ENCODE assay signal across 28 cellular contexts in the genomic region with DNA sequence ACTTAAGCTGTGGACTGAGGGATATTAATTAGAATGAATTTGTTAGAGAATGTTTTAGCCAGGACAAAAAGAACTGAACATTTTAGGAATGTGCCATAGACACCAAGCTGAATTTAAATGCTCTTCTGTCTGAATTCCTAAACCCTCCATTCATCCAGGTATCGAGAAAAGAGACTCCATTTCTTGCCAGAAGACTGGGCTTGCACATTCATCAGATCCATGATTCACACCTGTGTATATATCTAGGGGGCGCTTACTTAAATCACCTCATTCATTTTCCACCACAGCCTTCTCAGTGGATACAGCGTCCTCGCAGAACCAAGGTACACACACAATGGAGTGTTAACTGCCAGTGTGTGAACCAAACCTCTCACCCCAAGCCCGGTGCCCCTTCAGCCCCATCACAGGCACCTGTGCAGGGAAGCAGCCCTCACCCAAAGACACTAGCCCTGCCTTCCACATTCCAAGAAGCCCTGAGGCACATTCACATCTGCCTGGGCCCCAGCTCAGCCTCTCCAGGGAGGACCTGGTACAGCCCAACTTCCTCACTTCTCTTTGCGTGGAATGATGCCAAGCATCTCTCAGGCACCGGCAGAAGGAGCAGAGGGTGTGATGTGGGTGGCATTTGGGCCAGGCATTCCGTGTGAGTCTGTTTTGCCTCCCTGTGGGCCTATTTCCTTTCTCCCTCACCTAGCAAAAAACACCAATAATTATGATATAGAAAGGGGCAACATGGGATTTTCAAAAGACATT. TPM values are rescaled to one million over a fixed set of nuclear protein-coding genes. Genes with fewer than 3 reads are reported as not detected.
"Had no signal": no experiment of that assay in that cellular context is flagged by ENCODE, and none has a peak within 500 bp of the region (broad histone marks: within the 10 kb centered on the region; RNA-seq: fewer than 3 reads in every experiment).

No MANE protein-coding gene starts in this region.

- H3K36me3 ChIP-seq: heart right ventricle, lower lobe of right lung, neutrophil, right lobe of liver, suprapubic skin, thyroid gland, upper lobe of left lung had no signal

- H3K27me3 ChIP-seq: heart right ventricle, neutrophil, right lobe of liver, suprapubic skin, thyroid gland, upper lobe of left lung had no signal

- H3K4me1 ChIP-seq: lower lobe of right lung, parathyroid adenoma, right lobe of liver, suprapubic skin had no signal

- DNase-seq: dermis blood vessel endothelial cell; effector memory CD8-positive, alpha-beta T cell; foreskin fibroblast; glutamatergic neuron; heart right ventricle; hippocampal formation; immature natural killer cell; islet precursor cell; left ventricle myocardium superior; lower lobe of right lung; mucosa of descending colon; naive B cell; right lobe of liver; small intestine; stimulated activated CD4-positive, alpha-beta T cell treated with anti-CD3 and anti-CD28 coated beads, Interleukin-1b, Interleukin-23, amount 100 ng/mL, for 48 hours; stimulated activated CD4-positive, alpha-beta T cell treated with anti-CD3 and anti-CD28 coated beads, Interleukin-4, amount 100 ng/mL, for 1 hour; stimulated activated CD8-positive, alpha-beta memory T cell treated with anti-CD3 and anti-CD28 coated beads, Interleukin-4, amount 100 ng/mL, for 48 hours; stimulated activated naive CD4-positive, alpha-beta T cell; stimulated activated naive CD8-positive, alpha-beta T cell treated with anti-CD3 and anti-CD28 coated beads, Interleukin-15, amount 100 ng/mL, for 72 hours; thyroid gland; upper lobe of left lung had no signal

- H3K4me3 ChIP-seq: coronary artery, heart right ventricle, lower lobe of right lung, mucosa of descending colon, right lobe of liver, suprapubic skin, thyroid gland, upper lobe of left lung had no signal

- H3K9me3 ChIP-seq: heart right ventricle, lower lobe of right lung, mucosa of descending colon, neutrophil, right lobe of liver, suprapubic skin, thyroid gland, upper lobe of left lung had no signal

- H3K27ac ChIP-seq: heart right ventricle, lower lobe of right lung, neutrophil, parathyroid adenoma, right lobe of liver, suprapubic skin, thyroid gland, upper lobe of left lung had no signal

- ATAC-seq: effector memory CD8-positive, alpha-beta T cell; heart right ventricle; left ventricle myocardium superior; lower lobe of right lung; mucosa of descending colon; natural killer cell treated with Interleukin-12 subunit alpha and Interleukin-12 subunit beta and Interleukin-15 and Interleukin-18, amount 100 ng/mL, for 72 hours; right lobe of liver; stimulated activated naive CD8-positive, alpha-beta T cell treated with anti-CD3 and anti-CD28 coated beads, Interleukin-15, amount 100 ng/mL, for 72 hours had no signal

RNA-seq across cellular contexts. Expression of a gene that starts 35.6 kb away (rescaled TPM):
- total RNA-seq: dermis blood vessel endothelial cell; natural killer cell treated with Interleukin-12 subunit alpha and Interleukin-12 subunit beta and Interleukin-15 and Interleukin-18, amount 100 ng/mL, for 72 hours; neural crest cell; progenitor cell of endocrine pancreas had no signal
